Comparison of ENCODE assay signal across 28 cellular contexts in the genomic region with DNA sequence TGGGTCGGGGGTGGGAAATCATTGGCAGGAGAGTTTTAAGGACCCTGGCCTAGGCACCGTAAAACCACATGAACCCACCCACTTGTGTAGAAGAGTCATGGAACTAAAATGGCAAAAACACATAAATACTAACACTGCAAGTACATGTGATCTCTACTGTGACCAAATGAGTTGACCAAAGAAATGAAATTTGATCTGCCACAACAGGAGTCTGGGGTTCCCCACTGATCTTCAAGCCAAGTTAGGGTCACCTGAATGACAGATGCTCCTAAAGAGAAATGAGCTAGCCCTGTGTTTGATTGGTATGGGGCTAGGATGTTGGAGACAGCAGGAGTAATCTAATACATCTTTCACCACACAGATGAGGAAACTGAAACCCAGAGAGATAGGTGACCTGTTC. TPM values are rescaled to one million over a fixed set of nuclear protein-coding genes. Genes with fewer than 3 reads are reported as not detected.
DNase-seq lines count a peak whose midpoint lies in the region; ATAC-seq and TF ChIP-seq lines count a peak whose summit lies in the region.
"Had no signal": no experiment of that assay in that cellular context is flagged by ENCODE, and none has a peak within 500 bp of the region (broad histone marks: within the 10 kb centered on the region; RNA-seq: fewer than 3 reads in every experiment).

No MANE protein-coding gene starts in this region.

- peaks cover 54 to 60% of the 10 kb centered on the region in 2 donors for H3K4me1 ChIP-seq in naive thymus-derived CD4-positive, alpha-beta T cell (ENCODE audit: control insufficient read depth in 2 of 2, insufficient read depth in 2 of 2, low read length in 2 of 2)
- H3K4me1 ChIP-seq in mucosa of descending colon (ENCODE audit: low read depth), result peaks cover 3% of the 10 kb centered on the region
- H3K4me1 ChIP-seq: left lung, tibial nerve had no signal

- H3K4me3 ChIP-seq in GM12865 (ENCODE audit: low read depth, low read length) (no peak overlapping the region), mucosa of descending colon (no peak overlapping the region)
- no peak overlapping the region for H3K4me3 ChIP-seq in naive thymus-derived CD4-positive, alpha-beta T cell (ENCODE audit: low read length)
- H3K4me3 ChIP-seq: left lung, skin epidermis, tibial nerve had no signal

- no peak for ATAC-seq in naive thymus-derived CD4-positive, alpha-beta T cell
- ATAC-seq in mucosa of descending colon (no peak), HG02885 (IDR thresholded peaks at IDR 0.05; ENCODE audit: poor library complexity, unreplicated experiment) (no peak), GM19467 (IDR thresholded peaks at IDR 0.05; ENCODE audit: unreplicated experiment) (no peak)
- ATAC-seq: left lung, PC-3, Right ventricle myocardium inferior had no signal

- H3K36me3 ChIP-seq in naive thymus-derived CD4-positive, alpha-beta T cell (ENCODE audit: control insufficient read depth in 2 of 3, insufficient read depth in 3 of 3, low read length in 3 of 3), result no peaks in the 10 kb centered on the region
- no peaks in the 10 kb centered on the region for H3K36me3 ChIP-seq in mucosa of descending colon (ENCODE audit: low read depth)
- H3K36me3 ChIP-seq: left lung, tibial nerve had no signal

- peak overlapping the region; percentile 62 for H3K27ac Mint-ChIP-seq in activated CD4-positive, alpha-beta T cell treated with anti-CD3 and anti-CD28 coated beads, Interleukin-2, amount 10 ng/mL, durations not matched to agents 7 days and 5 days
- H3K27ac Mint-ChIP-seq in naive thymus-derived CD4-positive, alpha-beta T cell, result peak overlapping the region in 8 of 9 donors; percentile 31 to 80 (median 61)
- H3K27ac Mint-ChIP-seq: activated CD4-positive, alpha-beta memory T cell treated with anti-CD3 and anti-CD28 coated beads for 36 hours; nephron had no signal

- POLR2A ChIA-PET in activated CD4-positive, alpha-beta T cell treated with anti-CD3 and anti-CD28 coated beads, Interleukin-2, amount 10 ng/mL, durations not matched to agents 7 days and 5 days (lab: Charles Lee), result interaction anchor here (0.6 kb wide), 1 partner anchor 23 kb away, joined by 3 read pairs; no protein-coding TSS in a partner anchor
- POLR2A ChIA-PET in naive thymus-derived CD4-positive, alpha-beta T cell (lab: Charles Lee), result interaction anchor here (0.5 to 8.8 kb wide), 5 partner anchors 13 to 610 kb away, joined by 3 to 183 read pairs (median 6); no protein-coding TSS in a partner anchor

- TF ChIP-seq CTCF in GM12865 (IDR thresholded peaks at IDR 0.05; ENCODE audit: insufficient read depth, low read depth, low read length, missing control alignments) (no peak), mucosa of descending colon (IDR thresholded peaks at IDR 0.05) (no peak)

- intact Hi-C loops in naive thymus-derived CD4-positive, alpha-beta T cell (cut with micrococcal nuclease), result no loop called here
- intact Hi-C loops in mucosa of descending colon (cut with DNase I, micrococcal nuclease), result no loop called here

- no peak overlapping the region for H3K4me3 Mint-ChIP-seq in activated CD4-positive, alpha-beta T cell treated with anti-CD3 and anti-CD28 coated beads, Interleukin-2, amount 10 ng/mL, durations not matched to agents 7 days and 5 days
- peak overlapping the region; percentile 6 to 65 (median 46) for H3K4me3 Mint-ChIP-seq in naive thymus-derived CD4-positive, alpha-beta T cell
- H3K4me3 Mint-ChIP-seq: activated CD4-positive, alpha-beta memory T cell treated with anti-CD3 and anti-CD28 coated beads for 36 hours; nephron had no signal

- peaks cover 6% of the 10 kb centered on the region for H3K9me3 Mint-ChIP-seq in activated CD4-positive, alpha-beta T cell treated with anti-CD3 and anti-CD28 coated beads, Interleukin-2, amount 10 ng/mL, durations not matched to agents 7 days and 5 days
- no peaks in the 10 kb centered on the region for H3K9me3 Mint-ChIP-seq in naive thymus-derived CD4-positive, alpha-beta T cell
- H3K9me3 Mint-ChIP-seq: activated CD4-positive, alpha-beta memory T cell treated with anti-CD3 and anti-CD28 coated beads for 36 hours had no signal

- H3K27ac ChIP-seq in naive thymus-derived CD4-positive, alpha-beta T cell (ENCODE audit: low read depth, low read length), result no peak overlapping the region
- H3K27ac ChIP-seq: epithelial cell of prostate, HL-60, left lung, tibial nerve had no signal

- H3K27me3 ChIP-seq in naive thymus-derived CD4-positive, alpha-beta T cell (ENCODE audit: control insufficient read depth in 2 of 2, insufficient read depth in 2 of 2, low read length in 2 of 2), result no peaks in the 10 kb centered on the region

- no peak for DNase-seq in activated CD4-positive, alpha-beta T cell treated with anti-CD3 and anti-CD28 coated beads, Interleukin-2, amount 10 ng/mL, durations not matched to agents 7 days and 5 days
- DNase-seq in activated CD4-positive, alpha-beta T cell treated with anti-CD3 and anti-CD28 coated beads, Interleukin-2, amount 50 U/mL, for 4 hours, result no peak
- DNase-seq in GM12865 (ENCODE audit: low read depth) (peak; percentile 38), NCI-H69 (lab: John Stamatoyannopoulos, UW) (peak; percentile 36), mucosa of descending colon (no peak)
- DNase-seq in naive thymus-derived CD4-positive, alpha-beta T cell, result no peak
- DNase-seq: activated CD4-positive, alpha-beta memory T cell treated with anti-CD3 and anti-CD28 coated beads for 36 hours; activated gamma-delta T cell; activated T-cell treated with anti-CD3 and anti-CD28 coated beads for 4 hours; AML-193; amygdala; DMS53; effector CD4-positive, alpha-beta T cell; Karpas-422; left lung; NCI-H1694 treated with DMSO at 0.1 percent for 48 hours; NCI-H510A; NK-92 treated with Interleukin-12 subunit alpha and Interleukin-12 subunit beta, amount 100 ng/mL, for 24 hours; PC-3 had no signal

- H3K36me3 Mint-ChIP-seq in activated CD4-positive, alpha-beta T cell treated with anti-CD3 and anti-CD28 coated beads, Interleukin-2, amount 10 ng/mL, durations not matched to agents 7 days and 5 days (ENCODE audit: low read depth), result peaks cover 27% of the 10 kb centered on the region
- H3K36me3 Mint-ChIP-seq in naive thymus-derived CD4-positive, alpha-beta T cell, result peaks cover 0 to 26% (median 0%) of the 10 kb centered on the region in 5 donors
- H3K36me3 Mint-ChIP-seq: activated CD4-positive, alpha-beta memory T cell treated with anti-CD3 and anti-CD28 coated beads for 36 hours had no signal

- CTCF ChIA-PET in activated CD4-positive, alpha-beta T cell treated with anti-CD3 and anti-CD28 coated beads, Interleukin-2, amount 10 ng/mL, durations not matched to agents 7 days and 5 days (lab: Charles Lee), result interaction anchor here (0.6 to 2.5 kb wide), 7 partner anchors 11 to 567 kb away, joined by 3 to 18 read pairs (median 4); no protein-coding TSS in a partner anchor
- CTCF ChIA-PET in naive thymus-derived CD4-positive, alpha-beta T cell (lab: Charles Lee), result interaction anchor here (0.6 to 1.8 kb wide), 5 partner anchors 12 to 100 kb away, joined by 3 to 4 read pairs (median 4); no protein-coding TSS in a partner anchor

- H3K9me3 ChIP-seq in naive thymus-derived CD4-positive, alpha-beta T cell (ENCODE audit: control insufficient read depth in 2 of 3, low read length in 3 of 3), result no peaks in the 10 kb centered on the region
- H3K9me3 ChIP-seq in mucosa of descending colon, result no peaks in the 10 kb centered on the region

- H3K27me3 Mint-ChIP-seq in activated CD4-positive, alpha-beta T cell treated with anti-CD3 and anti-CD28 coated beads, Interleukin-2, amount 10 ng/mL, durations not matched to agents 7 days and 5 days, result no peaks in the 10 kb centered on the region
- no peaks in the 10 kb centered on the region for H3K27me3 Mint-ChIP-seq in naive thymus-derived CD4-positive, alpha-beta T cell
- H3K27me3 Mint-ChIP-seq: activated CD4-positive, alpha-beta memory T cell treated with anti-CD3 and anti-CD28 coated beads for 36 hours had no signal

- H3K4me1 Mint-ChIP-seq in activated CD4-positive, alpha-beta T cell treated with anti-CD3 and anti-CD28 coated beads, Interleukin-2, amount 10 ng/mL, durations not matched to agents 7 days and 5 days, result peaks cover 65% of the 10 kb centered on the region
- peaks cover 45 to 89% (median 74%) of the 10 kb centered on the region in 7 donors for H3K4me1 Mint-ChIP-seq in naive thymus-derived CD4-positive, alpha-beta T cell
- H3K4me1 Mint-ChIP-seq: nephron had no signal

RNA-seq across cellular contexts. Expression of a gene that starts 21.5 kb away (rescaled TPM):
- 100 to 1,000 TPM; 123 to 144 TPM for total RNA-seq in activated CD4-positive, alpha-beta T cell treated with anti-CD3 and anti-CD28 coated beads, Interleukin-2, amount 10 ng/mL, durations not matched to agents 7 days and 5 days
- 100 to 1,000 TPM in 4 of 5 experiments, 10 to 100 TPM in 1; 99.3 to 117 (median 109) TPM for total RNA-seq in naive thymus-derived CD4-positive, alpha-beta T cell
- polyA plus RNA-seq in naive thymus-derived CD4-positive, alpha-beta T cell, result 100 to 1,000 TPM; 254 to 289 TPM
- total RNA-seq in mucosa of descending colon, result 1 to 10 TPM; 2.2 to 3.2 (median 2.4) TPM
- total RNA-seq: osteoblast, PC-3 had no signal

Comparison
In these comparisons a context has a peak if more than half of its experiments do, and no peak if none do; other contexts are left out.
1. DNase-seq: peak in GM12865 (single experiment) and NCI-H69 (single experiment); none in activated CD4-positive, alpha-beta T cell treated with anti-CD3 and anti-CD28 coated beads, Interleukin-2, amount 10 ng/mL, durations not matched to agents 7 days and 5 days (single experiment), activated CD4-positive, alpha-beta T cell treated with anti-CD3 and anti-CD28 coated beads, Interleukin-2, amount 50 U/mL, for 4 hours (0 of 2), naive thymus-derived CD4-positive, alpha-beta T cell (0 of 9) and mucosa of descending colon (0 of 3).
2. RNA of a gene that starts 21.5 kb away (total RNA-seq): 123 to 144 TPM in activated CD4-positive, alpha-beta T cell treated with anti-CD3 and anti-CD28 coated beads, Interleukin-2, amount 10 ng/mL, durations not matched to agents 7 days and 5 days and 99.3 to 117 TPM in naive thymus-derived CD4-positive, alpha-beta T cell; 2.2 to 3.2 TPM in mucosa of descending colon; every median in the first group is over 10 times any median in the second.